In genomic region chr20:18851556-18852098, GRCh38 we compare ENCODE assay signal across 24 cellular contexts. TPM values are rescaled to one million over a fixed set of nuclear protein-coding genes. Genes with fewer than 3 reads are reported as not detected.
"Had no signal": no experiment of that assay in that cellular context is flagged by ENCODE, and none has a peak within 500 bp of the region (broad histone marks: within the 10 kb centered on the region; RNA-seq: fewer than 3 reads in every experiment).

No MANE protein-coding gene starts in this region.

- DNase-seq: activated CD4-positive, alpha-beta memory T cell treated with anti-CD3 and anti-CD28 coated beads, Interleukin-2, amount 10 ng/mL, durations not matched to agents 7 days and 5 days; activated CD4-positive, alpha-beta T cell treated with anti-CD3 and anti-CD28 coated beads, Interleukin-2, amount 10 ng/mL, durations not matched to agents 24 days and 14 days; activated CD8-positive, alpha-beta memory T cell treated with anti-CD3 and anti-CD28 coated beads, Interleukin-2, amount 10 ng/mL, durations not matched to agents 7 days and 5 days; activated gamma-delta T cell; activated T-cell treated with anti-CD3 and anti-CD28 coated beads for 4 hours; anterior cingulate cortex; body of pancreas; dorsolateral prefrontal cortex; effector memory CD8-positive, alpha-beta T cell; foreskin melanocyte; glutamatergic neuron; left ventricle myocardium superior; ovary; stimulated activated CD4-positive, alpha-beta T cell treated with anti-CD3 and anti-CD28 coated beads, Interleukin-2, amount 100 ng/mL, for 48 hours; stimulated activated naive CD4-positive, alpha-beta T cell treated with Interleukin-2 at 50 U/mL for 16 hours; upper lobe of left lung had no signal

- H2AFZ ChIP-seq: hepatocyte had no signal

- H3K27me3 ChIP-seq: body of pancreas, dorsolateral prefrontal cortex, hepatocyte, ovary, upper lobe of left lung had no signal

- H3K4me1 ChIP-seq: body of pancreas, prostate gland, upper lobe of left lung had no signal

- H3K4me2 ChIP-seq: hepatocyte had no signal

- ATAC-seq: activated CD4-positive, CD25-positive, alpha-beta regulatory T cell treated with anti-CD3 and anti-CD28 coated beads, Interleukin-2, amount 50 U/mL, for 24 hours; activated CD8-positive, alpha-beta memory T cell treated with anti-CD3 and anti-CD28 coated beads, Interleukin-2, amount 10 ng/mL, durations not matched to agents 7 days and 5 days; body of pancreas; effector memory CD8-positive, alpha-beta T cell; left ventricle myocardium superior had no signal

- H3K9me3 ChIP-seq: body of pancreas, neutrophil, ovary, prostate gland, upper lobe of left lung had no signal

- H3K79me2 ChIP-seq: hepatocyte had no signal

- H3K4me3 ChIP-seq: body of pancreas, dorsolateral prefrontal cortex, hepatocyte, ovary, prostate gland, upper lobe of left lung had no signal

- FAIRE-seq: colon, endothelial cell of umbilical vein had no signal

- H3K27ac ChIP-seq: body of pancreas, dorsolateral prefrontal cortex, hepatocyte, neutrophil, ovary, prostate gland, upper lobe of left lung had no signal

- H3K36me3 ChIP-seq: neutrophil, ovary, prostate gland, upper lobe of left lung had no signal

RNA-seq across cellular contexts. Expression of gene SCP2D1, which starts 38.0 kb away (rescaled TPM):
- total RNA-seq: activated CD4-positive, alpha-beta memory T cell treated with anti-CD3 and anti-CD28 coated beads, Interleukin-2, amount 10 ng/mL, durations not matched to agents 7 days and 5 days; activated CD4-positive, alpha-beta T cell treated with anti-CD3 and anti-CD28 coated beads, Interleukin-2, amount 10 ng/mL, durations not matched to agents 24 days and 14 days; activated CD8-positive, alpha-beta memory T cell treated with anti-CD3 and anti-CD28 coated beads, Interleukin-2, amount 10 ng/mL, durations not matched to agents 7 days and 5 days; body of pancreas; endothelial cell of umbilical vein; hepatocyte; left ventricle myocardium superior; ovary; T-helper 2 cell treated with Interferon-gamma antibody and Interleukin-4, amounts not matched to agents 100 ng/mL and 5 ng/mL, for 36 hours; upper lobe of left lung had no signal
- polyA plus RNA-seq: endothelial cell of umbilical vein, hepatocyte, ovary, thymus had no signal
